In genomic region chr9:114694719-114695269, GRCh38 we compare ENCODE assay signal across 1 cellular context.
TF ChIP-seq lines count a peak whose summit lies in the region.

No MANE protein-coding gene starts in this region.

TF ChIP-seq in SK-N-SH, 30 proteins besides CTCF, POLR2A, EP300 and RAD21 (continued from another document):
- TF ChIP-seq USF1 (IDR thresholded peaks at IDR 0.05; ENCODE audit: borderline replicate concordance, low read depth) (no peak), SMC3 (IDR thresholded peaks at IDR 0.05; ENCODE audit: low read depth, low read length) (no peak), ZBTB33 (IDR thresholded peaks at IDR 0.05; ENCODE audit: borderline replicate concordance, low read depth) (no peak), SIN3A (IDR thresholded peaks at IDR 0.05; ENCODE audit: borderline replicate concordance, low read depth, low read length) (no peak)
